Comparison of ENCODE assay signal across 24 cellular contexts in the genomic region with DNA sequence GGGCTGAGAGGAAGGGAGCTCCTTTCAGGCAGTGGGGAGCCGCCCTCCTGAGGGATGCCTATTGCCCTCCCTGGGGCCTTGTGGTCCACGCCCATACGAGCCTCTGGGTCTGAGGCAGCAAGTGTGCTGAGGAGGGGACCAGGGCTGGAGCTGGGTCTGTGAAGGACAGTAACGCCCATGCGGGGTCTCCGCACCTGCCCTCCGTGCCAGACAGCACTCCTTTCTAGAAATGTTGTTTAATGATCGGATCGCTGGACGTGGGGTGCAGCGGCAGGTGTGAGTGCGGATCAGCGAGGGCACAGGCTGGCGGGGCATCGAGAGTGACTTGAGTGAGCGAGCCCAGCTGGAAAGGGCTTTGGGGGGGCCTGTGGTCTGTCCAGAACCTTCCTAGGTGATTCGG.
"Had no signal": no experiment of that assay in that cellular context is flagged by ENCODE, and none has a peak within 500 bp of the region (broad histone marks: within the 10 kb centered on the region; RNA-seq: fewer than 3 reads in every experiment).

No MANE protein-coding gene starts in this region.

- H3K27me3 ChIP-seq: adrenal gland, ascending aorta, colonic mucosa, heart left ventricle, ovary, testis had no signal

- H3K36me3 ChIP-seq: adrenal gland, ascending aorta, brain microvascular endothelial cell, colonic mucosa, ovary, prostate gland had no signal

- H3K27ac ChIP-seq: adrenal gland, ascending aorta, brain microvascular endothelial cell, colonic mucosa, heart left ventricle, ovary, prostate gland, spleen, testis had no signal

- ATAC-seq: activated CD4-positive, alpha-beta T cell treated with anti-CD3 and anti-CD28 coated beads for 36 hours; activated T-cell treated with anti-CD3 and anti-CD28 coated beads, Interleukin-2, amount 50 U/mL, for 4 hours; heart left ventricle; left lobe of liver; naive thymus-derived CD4-positive, alpha-beta T cell had no signal

- FAIRE-seq: endometrium had no signal

- H3K4me3 ChIP-seq: adrenal gland, ascending aorta, colonic mucosa, heart left ventricle, ovary, prostate gland, spleen, testis had no signal

- H3K9me3 ChIP-seq: adrenal gland, ascending aorta, colonic mucosa, heart left ventricle, ovary, prostate gland, spleen, testis had no signal

- DNase-seq: activated B cell treated with CpG ODN at 0.5 μM for 24 hours; activated CD4-positive, alpha-beta T cell treated with anti-CD3 and anti-CD28 coated beads for 36 hours; activated CD4-positive, alpha-beta T cell treated with anti-CD3 and anti-CD28 coated beads, Interleukin-2, amount 50 U/mL, for 48 hours; activated CD8-positive, alpha-beta memory T cell treated with anti-CD3 and anti-CD28 coated beads, Interleukin-2, amount 50 U/mL, for 48 hours; activated naive CD4-positive, alpha-beta T cell; activated T-cell treated with anti-CD3 and anti-CD28 coated beads, Interleukin-2, amount 50 U/mL, for 4 hours; adrenal gland; brain microvascular endothelial cell; central memory CD4-positive, alpha-beta T cell; colonic mucosa; heart left ventricle; islet precursor cell; naive thymus-derived CD4-positive, alpha-beta T cell; ovary; spleen; stimulated activated CD4-positive, alpha-beta T cell treated with anti-CD3 and anti-CD28 coated beads, Interleukin-4, amount 100 ng/mL, for 1 hour; stimulated activated naive CD4-positive, alpha-beta T cell; T1000; testis; trophoblast cell had no signal

- H3K4me1 ChIP-seq: ascending aorta, testis had no signal
